In genomic region chr11:13098067-13098466, GRCh38 we compare ENCODE assay signal across 14 cellular contexts.
DNase-seq lines count a peak whose midpoint lies in the region; ATAC-seq, FAIRE-seq and TF ChIP-seq lines count a peak whose summit lies in the region.
"Had no signal": no experiment of that assay in that cellular context is flagged by ENCODE, and none has a peak within 500 bp of the region (broad histone marks: within the 10 kb centered on the region; RNA-seq: fewer than 3 reads in every experiment).

No MANE protein-coding gene starts in this region.

- H3K4me3 ChIP-seq in HepG2 (replicated peaks in 1 of 3; ENCODE audit: insufficient read depth in 1 of 3, low read depth in 2 of 3, low read length in 3 of 3) (no peak overlapping the region), right lobe of liver (no peak overlapping the region), SJCRH30 (no peak overlapping the region), colonic mucosa (no peak overlapping the region)
- H3K4me3 ChIP-seq: skin epidermis had no signal

- in situ Hi-C loops in HepG2 (cut with HindIII; ENCODE audit: extremely low pct_ligation_motif_present, low pct_unique_long_range_greater_than_20kb), result no loop called here

- TF ChIP-seq CTCF in HepG2 (CRISPR knock-in tag; IDR thresholded peaks at IDR 0.05) (no peak), right lobe of liver (IDR thresholded peaks at IDR 0.05) (no peak), colonic mucosa (IDR thresholded peaks at IDR 0.05) (no peak)

- CTCF ChIA-PET in HepG2 (lab: Yijun Ruan, JAX; ENCODE audit: low intra/inter-chr PET ratio, low total read pairs), result no interaction called here

- TF ChIP-seq POLR2A in HepG2 (IDR thresholded peaks at IDR 0.05; ENCODE audit: insufficient read depth in 1 of 2, low read depth in 2 of 2, low read length in 2 of 2) (no peak), right lobe of liver (IDR thresholded peaks at IDR 0.05) (no peak)

- TF ChIP-seq RAD21 in HepG2 (CRISPR knock-in tag; IDR thresholded peaks at IDR 0.05), result no peak

- POLR2A ChIA-PET in HepG2 (lab: Yijun Ruan, JAX), result interaction anchor here (1.3 kb wide), 1 partner anchor 17 kb away, joined by 5 read pairs; no protein-coding TSS in a partner anchor

- WGBS in HepG2 (ENCODE audit: low lambda C conversion rate), result 13% methylated on average over 3 of the region's 3 CpGs
- 65% methylated on average over 2 of the region's 3 CpGs for WGBS in right lobe of liver (ENCODE audit: insufficient coverage, low coverage, low lambda C conversion rate, missing lambda C conversion rate)

- H3K4me2 ChIP-seq in HepG2 (ENCODE audit: low read depth, low read length), result no peak overlapping the region

- FAIRE-seq in HepG2 (lab: Jason Lieb, UNC) (no peak), urothelium cell line (lab: Jason Lieb, UNC) (no peak), RCC 7860 (lab: Jason Lieb, UNC) (no peak)

- BruUV-seq in HepG2 (replicated peaks; lab: Mats Ljungman, UMichigan), result no TSS peak

- no peak for TF ChIP-seq EP300 in HepG2 (IDR thresholded peaks at IDR 0.05; ENCODE audit: low read depth in 2 of 2, low read length in 2 of 2)
- no peak for TF ChIP-seq EP300 in HepG2 (CRISPR knock-in tag; IDR thresholded peaks at IDR 0.05; ENCODE audit: borderline replicate concordance)

- H3K9ac ChIP-seq in HepG2 (ENCODE audit: insufficient read depth, low read depth, low read length) (no peak overlapping the region), colonic mucosa (ENCODE audit: low read depth in 2 of 2, low read length in 2 of 2) (no peak overlapping the region)

- no peak overlapping the region for H2AFZ ChIP-seq in HepG2 (ENCODE audit: low read length)

- H3K27ac ChIP-seq in HepG2 (ENCODE audit: extremely low read length, insufficient read depth, low read length) (no peak overlapping the region), right lobe of liver (no peak overlapping the region), SJCRH30 (peak overlapping the region; percentile 63), colonic mucosa (no peak overlapping the region)

- H4K20me1 ChIP-seq in HepG2 (ENCODE audit: insufficient read depth, low read length), result no peaks in the 10 kb centered on the region

- H3K9me3 ChIP-seq in HepG2 (ENCODE audit: low read length) (no peaks in the 10 kb centered on the region), right lobe of liver (peaks cover 0 to 3% (median 0%) of the 10 kb centered on the region in 4 donors), SJCRH30 (replicated peaks) (no peaks in the 10 kb centered on the region), colonic mucosa (no peaks in the 10 kb centered on the region)

- H3K79me2 ChIP-seq in HepG2 (ENCODE audit: insufficient read depth, low read length), result no peaks in the 10 kb centered on the region

- DNase-seq in HepG2 (ENCODE audit: low spot score), result peak; percentile 42
- DNase-seq in right lobe of liver, result no peak
- DNase-seq in SJCRH30, result peak; percentile 93 to 98
- DNase-seq in islet precursor cell, result peak; percentile 94
- DNase-seq in urothelium cell line (ENCODE audit: low spot score), result peak; percentile 67
- no peak for DNase-seq in colonic mucosa
- DNase-seq in RCC 7860 (ENCODE audit: low spot score), result no peak
- no peak for DNase-seq in NK-92 (lab: John Stamatoyannopoulos, UW; ENCODE audit: unreplicated experiment)
- DNase-seq: activated CD8-positive, alpha-beta T cell treated with anti-CD3 and anti-CD28 coated beads for 36 hours; activated naive CD8-positive, alpha-beta T cell treated with anti-CD3 and anti-CD28 coated beads, Interleukin-2, amount 10 ng/mL, durations not matched to agents 7 days and 5 days; KBM-7; NCI-H526 treated with DMSO at 0.1 percent for 48 hours; T-helper 1 cell had no signal

- intact Hi-C loops in HepG2 (cut with micrococcal nuclease; ENCODE audit: unreplicated experiment), result loop anchor here (10.0 kb wide), 1 partner anchor 47 kb away; no protein-coding TSS in a partner anchor
- intact Hi-C loops in right lobe of liver (cut with DNase I), result no loop called here
- intact Hi-C loops in colonic mucosa (cut with DNase I), result no loop called here

- no peaks in the 10 kb centered on the region; a peak in 1 of 5 replicates for H3K27me3 ChIP-seq in HepG2 (ENCODE audit: control insufficient read depth in 1 of 2, insufficient read depth in 2 of 2, low read length in 2 of 2)
- H3K27me3 ChIP-seq in right lobe of liver, result no peaks in the 10 kb centered on the region
- no peaks in the 10 kb centered on the region for H3K27me3 ChIP-seq in SJCRH30
- H3K27me3 ChIP-seq in colonic mucosa, result no peaks in the 10 kb centered on the region

- ATAC-seq in HepG2 (peak; percentile 55; the same call in 2 of the 3 replicates), right lobe of liver (no peak)
- ATAC-seq: activated CD8-positive, alpha-beta T cell treated with anti-CD3 and anti-CD28 coated beads for 36 hours had no signal

- no peaks in the 10 kb centered on the region for H3K36me3 ChIP-seq in HepG2 (replicated peaks in 1 of 2; ENCODE audit: control insufficient read depth in 1 of 2, insufficient read depth in 2 of 2, low read length in 2 of 2)
- no peaks in the 10 kb centered on the region for H3K36me3 ChIP-seq in right lobe of liver
- H3K36me3 ChIP-seq in SJCRH30, result no peaks in the 10 kb centered on the region
- H3K36me3 ChIP-seq in colonic mucosa, result no peaks in the 10 kb centered on the region

- H3K4me1 ChIP-seq in HepG2 (ENCODE audit: insufficient read depth, low read length), result peaks cover 23% of the 10 kb centered on the region; the same call in 1 of the 2 replicates
- no peaks in the 10 kb centered on the region for H3K4me1 ChIP-seq in right lobe of liver
- H3K4me1 ChIP-seq in SJCRH30, result peaks cover 17% of the 10 kb centered on the region
- H3K4me1 ChIP-seq in colonic mucosa, result no peaks in the 10 kb centered on the region

TF ChIP-seq in HepG2, 621 proteins besides CTCF, POLR2A, EP300 and RAD21 (continues in another document):
- TF ChIP-seq ELF1 (CRISPR knock-in tag; IDR thresholded peaks at IDR 0.05) (no peak), IRX3 (CRISPR knock-in tag; IDR thresholded peaks at IDR 0.05; ENCODE audit: borderline replicate concordance, low read depth) (no peak), ZMYM3 (CRISPR knock-in tag; IDR thresholded peaks at IDR 0.05) (no peak), ZNF143 (CRISPR knock-in tag; IDR thresholded peaks at IDR 0.05) (no peak), NFKB2 (CRISPR knock-in tag; IDR thresholded peaks at IDR 0.05; ENCODE audit: borderline replicate concordance) (no peak), FOSL1 (CRISPR knock-in tag; IDR thresholded peaks at IDR 0.05; ENCODE audit: borderline replicate concordance) (no peak), BCL6 (CRISPR knock-in tag; IDR thresholded peaks at IDR 0.05) (no peak), ZSCAN29 (CRISPR knock-in tag; conservative IDR thresholded peaks at IDR 0.05) (no peak), ZHX1 (CRISPR knock-in tag; IDR thresholded peaks at IDR 0.05; ENCODE audit: low read depth) (no peak), CEBPB (IDR thresholded peaks at IDR 0.05; ENCODE audit: borderline replicate concordance, low read depth, low read length) (peak; percentile 83), U2AF2 (IDR thresholded peaks at IDR 0.05; ENCODE audit: low read depth, low read length) (no peak), CEBPG (CRISPR knock-in tag; IDR thresholded peaks at IDR 0.05) (peak; percentile 45; the same call in 1 of the 2 replicates), ZBTB43 (CRISPR knock-in tag; conservative IDR thresholded peaks at IDR 0.05) (no peak), HNRNPL (IDR thresholded peaks at IDR 0.05; ENCODE audit: low read depth, low read length) (0 out of 2 replicates have a peak, but pooled peaks have one; percentile 35), HMG20A (CRISPR knock-in tag; IDR thresholded peaks at IDR 0.05; ENCODE audit: borderline replicate concordance) (0 out of 2 replicates have a peak, but pooled peaks have one; percentile 22), MAZ (IDR thresholded peaks at IDR 0.05; ENCODE audit: borderline replicate concordance, low read depth, low read length) (no peak), MAZ (CRISPR knock-in tag; IDR thresholded peaks at IDR 0.05; ENCODE audit: low read depth) (no peak), ZFP36L2 (CRISPR knock-in tag; IDR thresholded peaks at IDR 0.05) (no peak), ZNF180 (CRISPR knock-in tag; IDR thresholded peaks at IDR 0.05; ENCODE audit: borderline replicate concordance, low read depth) (no peak), DRAP1 (CRISPR knock-in tag; IDR thresholded peaks at IDR 0.05) (no peak)

Comparison
In these comparisons a context has a peak if more than half of its experiments do, and no peak if none do; other contexts are left out.
1. DNase-seq: peak in HepG2 (single experiment), SJCRH30 (2 of 2), islet precursor cell (single experiment) and urothelium cell line (single experiment); none in right lobe of liver (0 of 3), colonic mucosa (single experiment), RCC 7860 (single experiment) and NK-92 (single experiment).